15 cellular contexts compared by ENCODE assay signal in the genomic region with DNA sequence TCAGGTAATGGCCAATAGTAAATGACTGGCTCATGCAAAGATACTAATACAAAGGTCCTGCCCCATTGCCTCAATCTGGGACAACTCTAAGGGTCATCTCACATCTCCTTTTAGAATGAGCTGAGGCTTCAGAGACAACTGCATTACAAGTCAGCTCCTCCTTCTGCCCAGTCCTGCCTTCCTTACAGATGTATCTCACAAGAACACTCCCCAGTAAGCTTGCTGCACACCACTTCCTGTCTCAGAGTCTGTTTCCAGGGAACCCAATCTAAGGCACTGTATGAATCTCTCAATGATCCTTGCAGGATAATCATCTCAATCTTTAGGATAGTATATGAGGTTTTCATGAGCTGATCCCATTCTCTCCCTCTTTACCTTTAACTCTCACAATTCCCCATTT. TPM values are rescaled to one million over a fixed set of nuclear protein-coding genes. Genes with fewer than 3 reads are reported as not detected.
DNase-seq lines count a peak whose midpoint lies in the region; ATAC-seq, FAIRE-seq and TF ChIP-seq lines count a peak whose summit lies in the region.
"Had no signal": no experiment of that assay in that cellular context is flagged by ENCODE, and none has a peak within 500 bp of the region (broad histone marks: within the 10 kb centered on the region; RNA-seq: fewer than 3 reads in every experiment).

No MANE protein-coding gene starts in this region.

- FAIRE-seq in GM12891 (lab: Jason Lieb, UNC) = no peak
- no peak for FAIRE-seq in D721Med (lab: Jason Lieb, UNC)
- FAIRE-seq: GM19239 had no signal

- H3K27ac Mint-ChIP-seq in activated naive CD8-positive, alpha-beta T cell treated with anti-CD3 and anti-CD28 coated beads, Interleukin-2, amount 50 U/mL, for 24 hours = no peak overlapping the region
- H3K27ac Mint-ChIP-seq in mesothelial cell of epicardium = peak overlapping the region; percentile 6

- H3K4me3 Mint-ChIP-seq in activated naive CD8-positive, alpha-beta T cell treated with anti-CD3 and anti-CD28 coated beads, Interleukin-2, amount 50 U/mL, for 24 hours = no peak overlapping the region
- H3K4me3 Mint-ChIP-seq in mesothelial cell of epicardium = no peak overlapping the region
- H3K4me3 Mint-ChIP-seq: brain had no signal

- no peaks in the 10 kb centered on the region for H3K27me3 Mint-ChIP-seq in activated naive CD8-positive, alpha-beta T cell treated with anti-CD3 and anti-CD28 coated beads, Interleukin-2, amount 50 U/mL, for 24 hours
- H3K27me3 Mint-ChIP-seq in mesothelial cell of epicardium (ENCODE audit: low read depth) = no peaks in the 10 kb centered on the region
- H3K27me3 Mint-ChIP-seq: brain had no signal

- no peak for TF ChIP-seq POLR2A in GM12891 (IDR thresholded peaks at IDR 0.05; ENCODE audit: low read depth, low read length)

- H3K36me3 Mint-ChIP-seq in activated naive CD8-positive, alpha-beta T cell treated with anti-CD3 and anti-CD28 coated beads, Interleukin-2, amount 50 U/mL, for 24 hours (ENCODE audit: low read depth) = no peaks in the 10 kb centered on the region
- no peaks in the 10 kb centered on the region for H3K36me3 Mint-ChIP-seq in mesothelial cell of epicardium
- H3K36me3 Mint-ChIP-seq: brain had no signal

- no peak overlapping the region for H3K4me3 ChIP-seq in Jurkat, Clone E6-1 (ENCODE audit: low read length)

- ATAC-seq in activated naive CD8-positive, alpha-beta T cell treated with anti-CD3 and anti-CD28 coated beads, Interleukin-2, amount 50 U/mL, for 24 hours = peak; percentile 49
- ATAC-seq in HG03095 (IDR thresholded peaks at IDR 0.05; ENCODE audit: unreplicated experiment) = no peak
- ATAC-seq in GM21619 (IDR thresholded peaks at IDR 0.05; ENCODE audit: unreplicated experiment) = no peak

- no peak for TF ChIP-seq CTCF in mesothelial cell of epicardium (IDR thresholded peaks at IDR 0.05; ENCODE audit: unreplicated experiment)
- TF ChIP-seq CTCF in D721Med (IDR thresholded peaks at IDR 0.05; ENCODE audit: insufficient read depth, missing control alignments) = no peak

- peaks cover 5% of the 10 kb centered on the region for H3K4me1 Mint-ChIP-seq in activated naive CD8-positive, alpha-beta T cell treated with anti-CD3 and anti-CD28 coated beads, Interleukin-2, amount 50 U/mL, for 24 hours
- peaks cover 37% of the 10 kb centered on the region for H3K4me1 Mint-ChIP-seq in mesothelial cell of epicardium

- no peaks in the 10 kb centered on the region for H3K9me3 Mint-ChIP-seq in activated naive CD8-positive, alpha-beta T cell treated with anti-CD3 and anti-CD28 coated beads, Interleukin-2, amount 50 U/mL, for 24 hours
- no peaks in the 10 kb centered on the region for H3K9me3 Mint-ChIP-seq in mesothelial cell of epicardium
- H3K9me3 Mint-ChIP-seq: brain had no signal

- DNase-seq in GM12891 (ENCODE audit: insufficient read length, low spot score) (no peak), mesothelial cell of epicardium (ENCODE audit: low spot score in 2 of 2, unreplicated experiment in 2 of 2) (no peak), D721Med (ENCODE audit: insufficient read length, low spot score) (no peak)
- DNase-seq in Jurkat, Clone E6-1 (ENCODE audit: low read depth, low spot score) = peak; percentile 34
- no peak for DNase-seq in activated naive CD8-positive, alpha-beta T cell treated with anti-CD3 and anti-CD28 coated beads, Interleukin-2, amount 50 U/mL, for 24 hours
- no peak for DNase-seq in effector CD8-positive, alpha-beta T cell (lab: John Stamatoyannopoulos, UW)
- DNase-seq: activated CD4-positive, CD25-positive, alpha-beta regulatory T cell treated with anti-CD3 and anti-CD28 coated beads, Interleukin-2, amount 50 U/mL, for 72 hours; activated T-cell treated with anti-CD3 and anti-CD28 coated beads, Interleukin-2, amount 50 U/mL, for 48 hours; NCI-H1092; NCI-H510A treated with DMSO at 0.1 percent for 48 hours; SIG-M5 had no signal

TF ChIP-seq in GM12891, 5 proteins besides CTCF, POLR2A, EP300 and RAD21:
- TF ChIP-seq SPI1 (IDR thresholded peaks at IDR 0.05; ENCODE audit: low read depth, low read length) (peak; percentile 28; the same call in 1 of the 2 replicates), TAF1 (IDR thresholded peaks at IDR 0.05; ENCODE audit: low read depth, low read length) (no peak)

RNA-seq across cellular contexts. Expression of a gene that starts 57.8 kb away (rescaled TPM):
- 7.2 TPM for polyA plus RNA-seq in GM12891 (2012; ENCODE audit: low read depth, missing spikeins)
- 19.4 TPM for polyA plus RNA-seq in Jurkat, Clone E6-1 (2012; ENCODE audit: insufficient read depth, insufficient read length)
- 61.7 to 66.4 TPM (median 65.5 TPM) in 3 replicates for total RNA-seq in mesothelial cell of epicardium
